Comparison of ENCODE assay signal across 16 cellular contexts in the genomic region with DNA sequence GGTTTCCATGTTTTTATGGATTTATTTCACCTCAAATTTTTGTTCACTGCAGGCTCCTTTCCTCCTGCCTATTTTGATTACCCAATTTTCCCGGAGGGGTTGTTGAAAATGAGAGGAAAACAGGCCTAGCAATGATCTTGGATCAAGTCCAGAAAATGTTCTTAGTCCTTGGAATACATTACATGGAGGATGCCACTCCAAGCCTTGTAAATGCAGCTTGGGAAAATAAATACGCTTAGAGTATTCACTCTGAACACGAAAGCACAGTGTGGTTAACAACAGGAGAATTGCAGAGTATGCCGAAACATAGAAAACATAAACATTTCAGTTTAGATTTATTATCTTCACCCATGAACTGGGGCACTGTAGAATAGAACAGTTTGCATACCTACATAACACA. TPM values are rescaled to one million over a fixed set of nuclear protein-coding genes. Genes with fewer than 3 reads are reported as not detected.
DNase-seq lines count a peak whose midpoint lies in the region; ATAC-seq and TF ChIP-seq lines count a peak whose summit lies in the region.
"Had no signal": no experiment of that assay in that cellular context is flagged by ENCODE, and none has a peak within 500 bp of the region (broad histone marks: within the 10 kb centered on the region; RNA-seq: fewer than 3 reads in every experiment).

No MANE protein-coding gene starts in this region.

- intact Hi-C loops in A673 (cut with micrococcal nuclease; ENCODE audit: unreplicated experiment) (no loop called here), heart left ventricle (cut with DNase I) (no loop called here), PC-3 (cut with micrococcal nuclease) (no loop called here)

- no peak overlapping the region for H3K27ac ChIP-seq in A673 (ENCODE audit: low read depth, low read length, poor library complexity, severe bottlenecking)
- peak overlapping the region; percentile 8 to 84 (median 37) for H3K27ac ChIP-seq in heart left ventricle
- no peak overlapping the region for H3K27ac ChIP-seq in PC-3 (ENCODE audit: low read length)
- H3K27ac ChIP-seq: brain microvascular endothelial cell, neutrophil had no signal

- H3K9ac ChIP-seq in PC-3 (ENCODE audit: low read length): no peak overlapping the region

- no peak for TF ChIP-seq POLR2A in heart left ventricle (IDR thresholded peaks at IDR 0.05)

- no peak overlapping the region for H3K4me3 ChIP-seq in A673 (ENCODE audit: low read depth, low read length, poor library complexity, severe bottlenecking)
- H3K4me3 ChIP-seq in heart left ventricle: peak overlapping the region in 6 of 12 donors; percentile 2 to 22 (median 14)
- H3K4me3 ChIP-seq in PC-3 (ENCODE audit: low read length): no peak overlapping the region

- TF ChIP-seq CTCF in A673 (conservative IDR thresholded peaks at IDR 0.05; ENCODE audit: low read depth, low read length) (no peak), heart left ventricle (IDR thresholded peaks at IDR 0.05) (no peak), GM13976 (IDR thresholded peaks at IDR 0.05; ENCODE audit: borderline replicate concordance, control extremely low read depth, extremely low read depth, insufficient read depth, missing control alignments) (no peak), PC-3 (conservative IDR thresholded peaks at IDR 0.05; ENCODE audit: low read depth, low read length) (no peak), GM13977 (IDR thresholded peaks at IDR 0.05; ENCODE audit: extremely low read depth, insufficient read depth, missing control alignments) (no peak)

- H3K9me2 ChIP-seq in PC-3 (replicated peaks; ENCODE audit: low read length): no peaks in the 10 kb centered on the region

- no peaks in the 10 kb centered on the region for H4K20me1 ChIP-seq in PC-3 (ENCODE audit: low read length)

- 25 to 36% (median 28%) methylated on average over 4 of the region's 4 CpGs for WGBS in heart left ventricle, 4 donors

- no peak overlapping the region for H3K4me2 ChIP-seq in PC-3 (ENCODE audit: low read length)

- H3K27me3 ChIP-seq in A673 (replicated peaks; ENCODE audit: insufficient read depth, low read depth, low read length, poor library complexity): no peaks in the 10 kb centered on the region
- H3K27me3 ChIP-seq in heart left ventricle: no peaks in the 10 kb centered on the region
- no peaks in the 10 kb centered on the region for H3K27me3 ChIP-seq in PC-3 (ENCODE audit: low read length)
- H3K27me3 ChIP-seq: brain microvascular endothelial cell, neutrophil had no signal

- peak; percentile 63 for DNase-seq in A673 (ENCODE audit: low spot score)
- peak; percentile 55 for DNase-seq in LHCN-M2 (ENCODE audit: low read depth)
- DNase-seq in NCI-H748 treated with DMSO at 0.1 percent for 48 hours (lab: John Stamatoyannopoulos, UW): peak; percentile 77
- DNase-seq in heart left ventricle: no peak
- DNase-seq in inferior parietal cortex (ENCODE audit: extremely low spot score): no peak
- no peak for DNase-seq in GM13976 (ENCODE audit: low spot score)
- no peak for DNase-seq in PC-3
- DNase-seq in GM13977 (ENCODE audit: low spot score): no peak
- DNase-seq: activated CD4-positive, CD25-positive, alpha-beta regulatory T cell; activated T-cell treated with anti-CD3 and anti-CD28 coated beads, Interleukin-2, amount 50 U/mL, for 72 hours; brain microvascular endothelial cell; GF-D8; stimulated activated CD4-positive, alpha-beta T cell treated with anti-CD3 and anti-CD28 coated beads, Interleukin-4, amount 100 ng/mL, for 4 hours had no signal

- POLR2A ChIA-PET in A673 (lab: Charles Lee; ENCODE audit: low non-redundant PET): no interaction called here
- POLR2A ChIA-PET in PC-3 (lab: Charles Lee; ENCODE audit: unreplicated experiment): no interaction called here

- H3K36me3 ChIP-seq in A673 (ENCODE audit: insufficient read depth, low read length, poor library complexity, severe bottlenecking) (no peaks in the 10 kb centered on the region), heart left ventricle (no peaks in the 10 kb centered on the region), PC-3 (ENCODE audit: low read depth, low read length) (no peaks in the 10 kb centered on the region)
- H3K36me3 ChIP-seq: brain microvascular endothelial cell, neutrophil had no signal

- no peak overlapping the region for H2AFZ ChIP-seq in PC-3 (ENCODE audit: low read length)

- H3K79me2 ChIP-seq in PC-3 (ENCODE audit: low read length): no peaks in the 10 kb centered on the region

- ATAC-seq in heart left ventricle: peak; percentile 30 to 49 (median 37)
- ATAC-seq in PC-3: no peak
- ATAC-seq: activated T-cell treated with anti-CD3 and anti-CD28 coated beads, Interleukin-2, amount 50 U/mL, for 72 hours; esophagus mucosa had no signal

- no peaks in the 10 kb centered on the region for H3K9me3 ChIP-seq in A673 (ENCODE audit: low read depth, low read length, poor library complexity, severe bottlenecking)
- no peaks in the 10 kb centered on the region for H3K9me3 ChIP-seq in heart left ventricle
- H3K9me3 ChIP-seq in PC-3 (ENCODE audit: low read length): no peaks in the 10 kb centered on the region
- H3K9me3 ChIP-seq: neutrophil had no signal

- in situ Hi-C loops in GM13976 (cut with MboI; ENCODE audit: low sequenced_read_pairs, unreplicated experiment): no loop called here
- in situ Hi-C loops in GM13977 (cut with MboI; ENCODE audit: low pct_unique_long_range_greater_than_20kb, low sequenced_read_pairs, unreplicated experiment): no loop called here

- peaks cover 19% of the 10 kb centered on the region for H3K4me1 ChIP-seq in A673 (ENCODE audit: insufficient read depth, low read length, poor library complexity, severe bottlenecking)
- H3K4me1 ChIP-seq in heart left ventricle: peaks cover 3 to 97% (median 60%) of the 10 kb centered on the region in 12 donors
- H3K4me1 ChIP-seq in PC-3 (ENCODE audit: insufficient read depth, low read length): peaks cover 16% of the 10 kb centered on the region

- no TSS peak for BruUV-seq in A673 (replicated peaks; lab: Mats Ljungman, UMichigan)
- BruUV-seq in PC-3 (replicated peaks; lab: Mats Ljungman, UMichigan): no TSS peak

- CTCF ChIA-PET in A673 (lab: Charles Lee) (no interaction called here), PC-3 (lab: Charles Lee) (no interaction called here)

- H3F3A ChIP-seq in PC-3 (ENCODE audit: low read length, unreplicated experiment): no peaks in the 10 kb centered on the region

RNA-seq across cellular contexts. Expression of gene CD36, which starts 7.8 kb away (rescaled TPM):
- total RNA-seq in A673 (2021): 0.39 and 0.83 TPM in 2 replicates
- total RNA-seq in LHCN-M2 (2014; rRNA removed): 5.4 and 7.9 TPM in 2 replicates
- polyA plus RNA-seq in LHCN-M2 (2012): 1.7 TPM
- total RNA-seq in heart left ventricle: 1,000 to 10,000 TPM in 7 of 9 donors, 100 to 1,000 TPM in 2; 891 to 1,960 (median 1,108) TPM
- polyA plus RNA-seq in heart left ventricle: 100 to 1,000 TPM; 289 to 529 TPM
- not detected in 2 replicates for total RNA-seq in PC-3 (2014; rRNA removed)
- total RNA-seq: kidney epithelial cell had no signal

Comparison
In these comparisons a context has a peak if more than half of its experiments do, and no peak if none do; other contexts are left out.
1. DNase-seq: peak in A673 (single experiment), LHCN-M2 (single experiment) and NCI-H748 treated with DMSO at 0.1 percent for 48 hours (single experiment); none in heart left ventricle (0 of 5), inferior parietal cortex (single experiment), GM13976 (single experiment), PC-3 (single experiment) and GM13977 (single experiment).
2. H3K27ac ChIP-seq: peak in heart left ventricle (12 of 12); none in A673 (single experiment) and PC-3 (single experiment).
3. RNA of gene CD36, which starts 7.8 kb away (total RNA-seq): 891 to 1,960 TPM in heart left ventricle; 5.4 to 7.9 TPM in LHCN-M2, 0.39 to 0.83 TPM in A673 and not detected in PC-3; every median in the first group is over 10 times any median in the second.